Comparison of ENCODE assay signal across 28 cellular contexts in genomic region chr11:83278351-83278750, GRCh38. TPM values are rescaled to one million over a fixed set of nuclear protein-coding genes. Genes with fewer than 3 reads are reported as not detected.
DNase-seq lines count a peak whose midpoint lies in the region; ATAC-seq and TF ChIP-seq lines count a peak whose summit lies in the region.
"Had no signal": no experiment of that assay in that cellular context is flagged by ENCODE, and none has a peak within 500 bp of the region (broad histone marks: within the 10 kb centered on the region; RNA-seq: fewer than 3 reads in every experiment).

No MANE protein-coding gene starts in this region.

- no peak for TF ChIP-seq CTCF in fibroblast of mammary gland (conservative IDR thresholded peaks at IDR 0.05; ENCODE audit: control insufficient read depth, insufficient read depth, low read depth, low read length)
- TF ChIP-seq CTCF in uterus (IDR thresholded peaks at IDR 0.05): no peak

- no peak for TF ChIP-seq POLR2A in uterus (IDR thresholded peaks at IDR 0.05)

- H3K9ac ChIP-seq in SK-N-MC (ENCODE audit: insufficient read length): no peak overlapping the region
- H3K9ac ChIP-seq: KMS-11, parathyroid adenoma had no signal

- peak; percentile 50 for DNase-seq in GM03348 (ENCODE audit: low spot score)
- no peak for DNase-seq in SK-N-MC (ENCODE audit: low read depth, low spot score)
- peak; percentile 28 for DNase-seq in fibroblast of mammary gland (ENCODE audit: low read depth)
- no peak for DNase-seq in uterus
- no peak for DNase-seq in ureter (ENCODE audit: low spot score)
- DNase-seq in Right ventricle myocardium superior: no peak
- DNase-seq: activated CD4-positive, alpha-beta memory T cell treated with anti-CD3 and anti-CD28 coated beads for 36 hours; activated CD4-positive, CD25-positive, alpha-beta regulatory T cell treated with anti-CD3 and anti-CD28 coated beads, Interleukin-2, amount 50 U/mL, for 72 hours; activated CD8-positive, alpha-beta memory T cell treated with anti-CD3 and anti-CD28 coated beads, Interleukin-2, amount 50 U/mL, for 4 hours; activated naive CD4-positive, alpha-beta T cell treated with anti-CD3 and anti-CD28 coated beads for 36 hours; CD4-positive, alpha-beta memory T cell; DMS 273 treated with DMSO at 0.1 percent for 48 hours; dorsolateral prefrontal cortex; glutamatergic neuron; kidney; mucosa of descending colon; NCI-H1436; NCI-H345; NCI-H748 treated with DMSO at 0.1 percent for 48 hours; stimulated activated CD4-positive, alpha-beta T cell treated with anti-CD3 and anti-CD28 coated beads, Interleukin-2, amount 100 ng/mL, for 48 hours; T-helper 2 cell; trophoblast cell had no signal

- no peak for ATAC-seq in GM19463 (IDR thresholded peaks at IDR 0.05; ENCODE audit: unreplicated experiment)
- no peak for ATAC-seq in Right ventricle myocardium superior (ENCODE audit: poor library complexity)
- ATAC-seq: HCT116, mucosa of descending colon had no signal

- peak overlapping the region; percentile 52 for H3K27ac ChIP-seq in SK-N-MC
- no peak overlapping the region for H3K27ac ChIP-seq in uterus
- H3K27ac ChIP-seq: dorsolateral prefrontal cortex, KMS-11, parathyroid adenoma, right atrium auricular region had no signal

- H3K9me3 ChIP-seq in SK-N-MC (ENCODE audit: low read depth, low read length) (no peaks in the 10 kb centered on the region), uterus (no peaks in the 10 kb centered on the region)
- H3K9me3 ChIP-seq: mucosa of descending colon, right atrium auricular region had no signal

- no peaks in the 10 kb centered on the region for H3K4me1 ChIP-seq in uterus
- H3K4me1 ChIP-seq: parathyroid adenoma had no signal

- H3K4me3 ChIP-seq in SK-N-MC: no peak overlapping the region
- H3K4me3 ChIP-seq in fibroblast of mammary gland (ENCODE audit: control insufficient read depth, low read depth, low read length): no peak overlapping the region
- no peak overlapping the region for H3K4me3 ChIP-seq in uterus
- H3K4me3 ChIP-seq: dorsolateral prefrontal cortex, lung, mucosa of descending colon, right atrium auricular region had no signal

- intact Hi-C loops in uterus (cut with DNase I; ENCODE audit: low total_unique reads): no loop called here
- intact Hi-C loops in Right ventricle myocardium superior (cut with DNase I): no loop called here

- H3K27me3 ChIP-seq in uterus: no peaks in the 10 kb centered on the region
- H3K27me3 ChIP-seq: dorsolateral prefrontal cortex, right atrium auricular region had no signal

- H3K36me3 ChIP-seq in SK-N-MC (ENCODE audit: insufficient read depth, low read length): peaks cover 51% of the 10 kb centered on the region
- H3K36me3 ChIP-seq in uterus: no peaks in the 10 kb centered on the region

RNA-seq across cellular contexts. Expression of gene CCDC90B, which starts 7.8 kb away (rescaled TPM):
- total RNA-seq in uterus: 10 to 100 TPM in 3 of 4 donors, 1 to 10 TPM in 1; 7.4 to 87.1 (median 47.7) TPM
- 41.1 TPM for total RNA-seq in ureter
- total RNA-seq in Right ventricle myocardium superior: 20.1 TPM

Comparison
In these comparisons a context has a peak if more than half of its experiments do, and no peak if none do; other contexts are left out.
1. DNase-seq: peak in GM03348 (single experiment) and fibroblast of mammary gland (single experiment); none in SK-N-MC (single experiment), uterus (0 of 2), ureter (single experiment) and Right ventricle myocardium superior (single experiment).